In genomic region chr9:124038790-124039633, GRCh38 we compare ENCODE assay signal across 1 cellular context.
TF ChIP-seq lines count a peak whose summit lies in the region.

No MANE protein-coding gene starts in this region.

TF ChIP-seq in K562, 482 proteins besides CTCF, POLR2A, EP300 and RAD21 (continues in another document):
- TF ChIP-seq MCM2 (IDR thresholded peaks at IDR 0.05; ENCODE audit: low read depth) (no peak), RBM25 (IDR thresholded peaks at IDR 0.05; ENCODE audit: low read depth, low read length, severe bottlenecking) (peak; percentile 31), ZNF140 (CRISPR knock-in tag; IDR thresholded peaks at IDR 0.05) (no peak), STAG1 (CRISPR knock-in tag; IDR thresholded peaks at IDR 0.05; ENCODE audit: borderline replicate concordance) (no peak), ZNF764 (CRISPR knock-in tag; IDR thresholded peaks at IDR 0.05; ENCODE audit: low read depth) (no peak), KDM5B (IDR thresholded peaks at IDR 0.05; ENCODE audit: insufficient replicate concordance, low read depth, low read length) (no peak), RBM34 (IDR thresholded peaks at IDR 0.05; ENCODE audit: borderline replicate concordance, insufficient read depth, low read length) (no peak), THAP12 (CRISPR knock-in tag; IDR thresholded peaks at IDR 0.05) (no peak), HINFP (tag; conservative IDR thresholded peaks at IDR 0.05; ENCODE audit: low read depth) (no peak), SIN3A (IDR thresholded peaks at IDR 0.05; ENCODE audit: borderline replicate concordance in 2 of 2, control insufficient read depth in 1 of 2, low read depth in 2 of 2, low read length in 2 of 2) (no peak), RBM17 (IDR thresholded peaks at IDR 0.05; ENCODE audit: borderline replicate concordance, low read depth, low read length) (no peak), PBX2 (CRISPR knock-in tag; IDR thresholded peaks at IDR 0.05; ENCODE audit: low read depth) (no peak), PBX2 (tag; conservative IDR thresholded peaks at IDR 0.05; ENCODE audit: low read depth) (peak; percentile 72), ARID3A (IDR thresholded peaks at IDR 0.05; ENCODE audit: borderline replicate concordance, low read depth, low read length) (no peak), ZC3H11A (IDR thresholded peaks at IDR 0.05; ENCODE audit: low read depth, low read length) (no peak), CREB1 (IDR thresholded peaks at IDR 0.05) (no peak), CREB1 (CRISPR knock-in tag; IDR thresholded peaks at IDR 0.05) (no peak), RFX1 (IDR thresholded peaks at IDR 0.05) (no peak), ZC3H8 (IDR thresholded peaks at IDR 0.05) (no peak), RFX7 (CRISPR knock-in tag; IDR thresholded peaks at IDR 0.05) (no peak), ZNF24 (IDR thresholded peaks at IDR 0.05) (no peak), FIP1L1 (IDR thresholded peaks at IDR 0.05; ENCODE audit: low read depth, low read length, poor library complexity, severe bottlenecking) (no peak), ZKSCAN3 (CRISPR knock-in tag; IDR thresholded peaks at IDR 0.05) (no peak), ZNF79 (CRISPR knock-in tag; IDR thresholded peaks at IDR 0.05; ENCODE audit: low read depth) (no peak), ZBTB1 (CRISPR knock-in tag; IDR thresholded peaks at IDR 0.05; ENCODE audit: borderline replicate concordance, low read depth) (no peak), SMARCA5 (IDR thresholded peaks at IDR 0.05) (no peak), NFE2 (IDR thresholded peaks at IDR 0.05; ENCODE audit: low read depth) (peak; percentile 49; the same call in 1 of the 2 replicates), SRSF7 (optimal IDR thresholded peaks at IDR 0.05; ENCODE audit: low read depth, low read length) (no peak), TCF3 (CRISPR knock-in tag; IDR thresholded peaks at IDR 0.05) (no peak), ZNF717 (CRISPR knock-in tag; IDR thresholded peaks at IDR 0.05) (no peak), BHLHE40 (IDR thresholded peaks at IDR 0.05; ENCODE audit: low read length) (no peak), MEIS2 (IDR thresholded peaks at IDR 0.05; ENCODE audit: partially characterized antibody) (peak; percentile 72), ZNF75A (CRISPR knock-in tag; IDR thresholded peaks at IDR 0.05) (no peak), PCBP1 (IDR thresholded peaks at IDR 0.05; ENCODE audit: low read depth, low read length, poor library complexity, severe bottlenecking) (no peak), KAT2B (IDR thresholded peaks at IDR 0.05; ENCODE audit: low read depth, low read length) (no peak), LARP7 (IDR thresholded peaks at IDR 0.05) (no peak)
- TF ChIP-seq, protein P1, sequence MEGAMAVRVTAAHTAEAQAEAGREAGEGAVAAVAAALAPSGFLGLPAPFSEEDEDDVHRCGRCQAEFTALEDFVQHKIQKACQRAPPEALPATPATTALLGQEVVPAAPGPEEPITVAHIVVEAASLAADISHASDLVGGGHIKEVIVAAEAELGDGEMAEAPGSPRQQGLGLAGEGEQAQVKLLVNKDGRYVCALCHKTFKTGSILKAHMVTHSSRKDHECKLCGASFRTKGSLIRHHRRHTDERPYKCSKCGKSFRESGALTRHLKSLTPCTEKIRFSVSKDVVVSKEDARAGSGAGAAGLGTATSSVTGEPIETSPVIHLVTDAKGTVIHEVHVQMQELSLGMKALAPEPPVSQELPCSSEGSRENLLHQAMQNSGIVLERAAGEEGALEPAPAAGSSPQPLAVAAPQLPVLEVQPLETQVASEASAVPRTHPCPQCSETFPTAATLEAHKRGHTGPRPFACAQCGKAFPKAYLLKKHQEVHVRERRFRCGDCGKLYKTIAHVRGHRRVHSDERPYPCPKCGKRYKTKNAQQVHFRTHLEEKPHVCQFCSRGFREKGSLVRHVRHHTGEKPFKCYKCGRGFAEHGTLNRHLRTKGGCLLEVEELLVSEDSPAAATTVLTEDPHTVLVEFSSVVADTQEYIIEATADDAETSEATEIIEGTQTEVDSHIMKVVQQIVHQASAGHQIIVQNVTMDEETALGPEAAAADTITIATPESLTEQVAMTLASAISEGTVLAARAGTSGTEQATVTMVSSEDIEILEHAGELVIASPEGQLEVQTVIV (CRISPR knock-in tag; IDR thresholded peaks at IDR 0.05; ENCODE audit: borderline replicate concordance), result no peak
- TF ChIP-seq, protein P2, sequence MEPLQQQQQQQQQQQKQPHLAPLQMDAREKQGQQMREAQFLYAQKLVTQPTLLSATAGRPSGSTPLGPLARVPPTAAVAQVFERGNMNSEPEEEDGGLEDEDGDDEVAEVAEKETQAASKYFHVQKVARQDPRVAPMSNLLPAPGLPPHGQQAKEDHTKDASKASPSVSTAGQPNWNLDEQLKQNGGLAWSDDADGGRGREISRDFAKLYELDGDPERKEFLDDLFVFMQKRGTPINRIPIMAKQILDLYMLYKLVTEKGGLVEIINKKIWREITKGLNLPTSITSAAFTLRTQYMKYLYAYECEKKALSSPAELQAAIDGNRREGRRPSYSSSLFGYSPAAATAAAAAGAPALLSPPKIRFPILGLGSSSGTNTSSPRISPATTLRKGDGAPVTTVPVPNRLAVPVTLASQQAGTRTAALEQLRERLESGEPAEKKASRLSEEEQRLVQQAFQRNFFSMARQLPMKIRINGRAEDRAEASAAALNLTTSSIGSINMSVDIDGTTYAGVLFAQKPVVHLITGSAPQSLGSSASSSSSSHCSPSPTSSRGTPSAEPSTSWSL (CRISPR knock-in tag; IDR thresholded peaks at IDR 0.05; ENCODE audit: borderline replicate concordance), result no peak
- TF ChIP-seq, protein P3, sequence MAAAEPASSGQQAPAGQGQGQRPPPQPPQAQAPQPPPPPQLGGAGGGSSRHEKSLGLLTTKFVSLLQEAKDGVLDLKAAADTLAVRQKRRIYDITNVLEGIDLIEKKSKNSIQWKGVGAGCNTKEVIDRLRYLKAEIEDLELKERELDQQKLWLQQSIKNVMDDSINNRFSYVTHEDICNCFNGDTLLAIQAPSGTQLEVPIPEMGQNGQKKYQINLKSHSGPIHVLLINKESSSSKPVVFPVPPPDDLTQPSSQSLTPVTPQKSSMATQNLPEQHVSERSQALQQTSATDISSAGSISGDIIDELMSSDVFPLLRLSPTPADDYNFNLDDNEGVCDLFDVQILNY (CRISPR knock-in tag; IDR thresholded peaks at IDR 0.05), result no peak
- TF ChIP-seq, protein P4, sequence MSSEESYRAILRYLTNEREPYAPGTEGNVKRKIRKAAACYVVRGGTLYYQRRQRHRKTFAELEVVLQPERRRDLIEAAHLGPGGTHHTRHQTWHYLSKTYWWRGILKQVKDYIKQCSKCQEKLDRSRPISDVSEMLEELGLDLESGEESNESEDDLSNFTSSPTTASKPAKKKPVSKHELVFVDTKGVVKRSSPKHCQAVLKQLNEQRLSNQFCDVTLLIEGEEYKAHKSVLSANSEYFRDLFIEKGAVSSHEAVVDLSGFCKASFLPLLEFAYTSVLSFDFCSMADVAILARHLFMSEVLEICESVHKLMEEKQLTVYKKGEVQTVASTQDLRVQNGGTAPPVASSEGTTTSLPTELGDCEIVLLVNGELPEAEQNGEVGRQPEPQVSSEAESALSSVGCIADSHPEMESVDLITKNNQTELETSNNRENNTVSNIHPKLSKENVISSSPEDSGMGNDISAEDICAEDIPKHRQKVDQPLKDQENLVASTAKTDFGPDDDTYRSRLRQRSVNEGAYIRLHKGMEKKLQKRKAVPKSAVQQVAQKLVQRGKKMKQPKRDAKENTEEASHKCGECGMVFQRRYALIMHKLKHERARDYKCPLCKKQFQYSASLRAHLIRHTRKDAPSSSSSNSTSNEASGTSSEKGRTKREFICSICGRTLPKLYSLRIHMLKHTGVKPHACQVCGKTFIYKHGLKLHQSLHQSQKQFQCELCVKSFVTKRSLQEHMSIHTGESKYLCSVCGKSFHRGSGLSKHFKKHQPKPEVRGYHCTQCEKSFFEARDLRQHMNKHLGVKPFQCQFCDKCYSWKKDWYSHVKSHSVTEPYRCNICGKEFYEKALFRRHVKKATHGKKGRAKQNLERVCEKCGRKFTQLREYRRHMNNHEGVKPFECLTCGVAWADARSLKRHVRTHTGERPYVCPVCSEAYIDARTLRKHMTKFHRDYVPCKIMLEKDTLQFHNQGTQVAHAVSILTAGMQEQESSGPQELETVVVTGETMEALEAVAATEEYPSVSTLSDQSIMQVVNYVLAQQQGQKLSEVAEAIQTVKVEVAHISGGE (CRISPR knock-in tag; IDR thresholded peaks at IDR 0.05), result no peak
- TF ChIP-seq, protein P5, sequence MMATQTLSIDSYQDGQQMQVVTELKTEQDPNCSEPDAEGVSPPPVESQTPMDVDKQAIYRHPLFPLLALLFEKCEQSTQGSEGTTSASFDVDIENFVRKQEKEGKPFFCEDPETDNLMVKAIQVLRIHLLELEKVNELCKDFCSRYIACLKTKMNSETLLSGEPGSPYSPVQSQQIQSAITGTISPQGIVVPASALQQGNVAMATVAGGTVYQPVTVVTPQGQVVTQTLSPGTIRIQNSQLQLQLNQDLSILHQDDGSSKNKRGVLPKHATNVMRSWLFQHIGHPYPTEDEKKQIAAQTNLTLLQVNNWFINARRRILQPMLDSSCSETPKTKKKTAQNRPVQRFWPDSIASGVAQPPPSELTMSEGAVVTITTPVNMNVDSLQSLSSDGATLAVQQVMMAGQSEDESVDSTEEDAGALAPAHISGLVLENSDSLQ (IDR thresholded peaks at IDR 0.05), result peak; percentile 48; the same call in 1 of the 2 replicates
